Comparison of ENCODE assay signal across 18 cellular contexts in genomic region chr19:16374436-16374835, GRCh38. TPM values are rescaled to one million over a fixed set of nuclear protein-coding genes. Genes with fewer than 3 reads are reported as not detected.
DNase-seq lines count a peak whose midpoint lies in the region; FAIRE-seq and TF ChIP-seq lines count a peak whose summit lies in the region.
"Had no signal": no experiment of that assay in that cellular context is flagged by ENCODE, and none has a peak within 500 bp of the region (broad histone marks: within the 10 kb centered on the region; RNA-seq: fewer than 3 reads in every experiment).

No MANE protein-coding gene starts in this region.

- H3K4me3 ChIP-seq in H1 (ENCODE audit: extremely low read depth in 1 of 4, insufficient read depth in 2 of 4, low read depth in 3 of 4, low read length in 4 of 4) = no peak overlapping the region

- no peak overlapping the region for H3K18ac ChIP-seq in H1 (ENCODE audit: extremely low read depth, low read length)

- H3K27me3 Mint-ChIP-seq in activated naive CD4-positive, alpha-beta T cell treated with anti-CD3 and anti-CD28 coated beads for 36 hours (ENCODE audit: low read depth) = peaks cover 8% of the 10 kb centered on the region
- peaks cover 8% of the 10 kb centered on the region for H3K27me3 Mint-ChIP-seq in activated CD4-positive, alpha-beta T cell treated with anti-CD3 and anti-CD28 coated beads, Interleukin-2, amount 10 ng/mL, durations not matched to agents 24 days and 14 days
- peaks cover 12% of the 10 kb centered on the region for H3K27me3 Mint-ChIP-seq in glutamatergic neuron (ENCODE audit: unreplicated experiment)

- intact Hi-C loops in activated naive CD4-positive, alpha-beta T cell treated with anti-CD3 and anti-CD28 coated beads for 36 hours (cut with micrococcal nuclease) = loop anchor here (5.0 kb wide), 1 partner anchor 177 kb away; the partner anchor contains the start of gene AP1M1
- intact Hi-C loops in activated CD4-positive, alpha-beta T cell treated with anti-CD3 and anti-CD28 coated beads, Interleukin-2, amount 10 ng/mL, durations not matched to agents 24 days and 14 days (cut with micrococcal nuclease) = no loop called here

- no peak overlapping the region for H3K14ac ChIP-seq in H1 (ENCODE audit: insufficient read length)

- CTCF ChIA-PET in activated naive CD4-positive, alpha-beta T cell treated with anti-CD3 and anti-CD28 coated beads for 36 hours (lab: Charles Lee) = interaction anchor here (1.0 to 1.7 kb wide), 5 partner anchors 8 to 128 kb away, joined by 3 to 8 read pairs (median 3); no protein-coding TSS in a partner anchor
- CTCF ChIA-PET in H1 (lab: Charles Lee; ENCODE audit: partially characterized antibody) = interaction anchor here (1.3 to 5.1 kb wide), 3 partner anchors 8 to 44 kb away, joined by 3 to 23 read pairs (median 5); no protein-coding TSS in a partner anchor

- H3K4me1 Mint-ChIP-seq in activated naive CD4-positive, alpha-beta T cell treated with anti-CD3 and anti-CD28 coated beads for 36 hours (ENCODE audit: low read depth) = peaks cover 55% of the 10 kb centered on the region
- peaks cover 70% of the 10 kb centered on the region for H3K4me1 Mint-ChIP-seq in activated CD4-positive, alpha-beta T cell treated with anti-CD3 and anti-CD28 coated beads, Interleukin-2, amount 10 ng/mL, durations not matched to agents 24 days and 14 days
- peaks cover 17% of the 10 kb centered on the region for H3K4me1 Mint-ChIP-seq in glutamatergic neuron (ENCODE audit: low read depth, unreplicated experiment)

- no peak overlapping the region for H2BK15ac ChIP-seq in H1 (ENCODE audit: low read length)

- H3K4ac ChIP-seq in H1 (replicated peaks; ENCODE audit: insufficient read length, low read depth, low read length) = no peak overlapping the region

- H4K5ac ChIP-seq in H1 (ENCODE audit: insufficient read length, low read depth, low read length) = no peak overlapping the region

- peaks cover 21% of the 10 kb centered on the region for H3K36me3 Mint-ChIP-seq in activated naive CD4-positive, alpha-beta T cell treated with anti-CD3 and anti-CD28 coated beads for 36 hours (ENCODE audit: low read depth)
- H3K36me3 Mint-ChIP-seq in activated CD4-positive, alpha-beta T cell treated with anti-CD3 and anti-CD28 coated beads, Interleukin-2, amount 10 ng/mL, durations not matched to agents 24 days and 14 days (ENCODE audit: low read depth) = peaks cover 29% of the 10 kb centered on the region
- peaks cover 6% of the 10 kb centered on the region for H3K36me3 Mint-ChIP-seq in glutamatergic neuron (ENCODE audit: unreplicated experiment)

- H3K4me3 Mint-ChIP-seq in activated naive CD4-positive, alpha-beta T cell treated with anti-CD3 and anti-CD28 coated beads for 36 hours = peak overlapping the region; percentile 23
- H3K4me3 Mint-ChIP-seq in activated CD4-positive, alpha-beta T cell treated with anti-CD3 and anti-CD28 coated beads, Interleukin-2, amount 10 ng/mL, durations not matched to agents 24 days and 14 days = peak overlapping the region; percentile 31
- H3K4me3 Mint-ChIP-seq in glutamatergic neuron (ENCODE audit: unreplicated experiment) = no peak overlapping the region

- peaks cover 0 to 12% (median 9%) of the 10 kb centered on the region in 4 experiments; a peak in 5 of 8 replicates for H3K36me3 ChIP-seq in H1 (ENCODE audit: control insufficient read depth in 2 of 4, insufficient read depth in 4 of 4, low read length in 3 of 4)

- no peak overlapping the region for H3K56ac ChIP-seq in H1 (replicated peaks; ENCODE audit: insufficient read length, low read depth, low read length)

- H3K9me3 ChIP-seq in H1 (ENCODE audit: insufficient read depth in 2 of 2, low read depth in 1 of 2, low read length in 1 of 2) = no peaks in the 10 kb centered on the region

- FAIRE-seq in H1 (lab: Jason Lieb, UNC) = no peak
- FAIRE-seq: astrocyte, colon, frontal cortex, small intestine had no signal

- no peak overlapping the region for H3K27ac ChIP-seq in H1 (ENCODE audit: low read depth, low read length)
- H3K27ac ChIP-seq: parathyroid adenoma, VCaP had no signal

- TF ChIP-seq EP300 in H1 (IDR thresholded peaks at IDR 0.05; ENCODE audit: borderline replicate concordance in 1 of 2, low read depth in 2 of 2, low read length in 2 of 2) = no peak

- H2BK5ac ChIP-seq in H1 (ENCODE audit: low read depth, low read length) = no peak overlapping the region

- DNase-seq in activated naive CD4-positive, alpha-beta T cell treated with anti-CD3 and anti-CD28 coated beads for 36 hours = peak; percentile 38
- DNase-seq in activated naive CD4-positive, alpha-beta T cell (lab: John Stamatoyannopoulos, UW) = no peak
- peak; percentile 78 for DNase-seq in activated CD4-positive, alpha-beta T cell treated with anti-CD3 and anti-CD28 coated beads, Interleukin-2, amount 10 ng/mL, durations not matched to agents 24 days and 14 days
- no peak for DNase-seq in H1 (ENCODE audit: low read depth in 1 of 2, low spot score in 2 of 2)
- peak; percentile 54 for DNase-seq in stimulated activated CD8-positive, alpha-beta memory T cell treated with anti-CD3 and anti-CD28 coated beads, Interleukin-4, amount 100 ng/mL, for 48 hours
- DNase-seq in NCI-H2081 (lab: John Stamatoyannopoulos, UW) = no peak
- no peak for DNase-seq in SHP77 treated with DMSO at 0.1 percent for 48 hours (lab: John Stamatoyannopoulos, UW)
- DNase-seq in glutamatergic neuron = no peak
- DNase-seq: left ventricle myocardium superior, NCI-H1048, NCI-H774, small intestine, SW 1271 had no signal

- H2BK20ac ChIP-seq in H1 (ENCODE audit: low read length) = no peak overlapping the region

- no peak overlapping the region for H4K91ac ChIP-seq in H1 (replicated peaks; ENCODE audit: insufficient read length, low read length)

- no peaks in the 10 kb centered on the region for H3K27me3 ChIP-seq in H1 (replicated peaks in 1 of 4; ENCODE audit: control insufficient read depth in 3 of 4, extremely low read depth in 1 of 4, insufficient read depth in 3 of 4, low read length in 3 of 4)

- H3K9me3 Mint-ChIP-seq in activated naive CD4-positive, alpha-beta T cell treated with anti-CD3 and anti-CD28 coated beads for 36 hours = no peaks in the 10 kb centered on the region
- H3K9me3 Mint-ChIP-seq in activated CD4-positive, alpha-beta T cell treated with anti-CD3 and anti-CD28 coated beads, Interleukin-2, amount 10 ng/mL, durations not matched to agents 24 days and 14 days = no peaks in the 10 kb centered on the region
- peaks cover 5% of the 10 kb centered on the region for H3K9me3 Mint-ChIP-seq in glutamatergic neuron (ENCODE audit: unreplicated experiment)

- peaks cover 2% of the 10 kb centered on the region; the same call in 1 of the 2 replicates for H3K23me2 ChIP-seq in H1 (ENCODE audit: low read depth, low read length)

- no peak for TF ChIP-seq RAD21 in H1 (IDR thresholded peaks at IDR 0.05 in 1 of 2, conservative IDR thresholded peaks at IDR 0.05 in 1 of 2; ENCODE audit: low read depth in 2 of 2, low read length in 2 of 2)

- H2BK12ac ChIP-seq in H1 (ENCODE audit: low read depth, low read length) = no peak overlapping the region

- H4K20me1 ChIP-seq in H1 (replicated peaks in 1 of 2; ENCODE audit: control insufficient read depth in 1 of 2, insufficient read depth in 2 of 2, low read length in 2 of 2) = peaks cover 6 to 16% of the 10 kb centered on the region in 2 experiments

- TF ChIP-seq CTCF in H1 (IDR thresholded peaks at IDR 0.05; ENCODE audit: control extremely low read depth in 1 of 3, insufficient read depth in 1 of 3, low read depth in 1 of 3, low read length in 3 of 3) (no peak), glutamatergic neuron (IDR thresholded peaks at IDR 0.05; ENCODE audit: partially characterized antibody, unreplicated experiment) (no peak)

- 0 out of 2 replicates have a peak overlapping the region, but pooled peaks have one; percentile 3 for H4K8ac ChIP-seq in H1 (ENCODE audit: extremely low read depth, insufficient read depth, low read length)

- no peak overlapping the region for H3K4me2 ChIP-seq in H1 (ENCODE audit: insufficient read depth in 1 of 2, low read depth in 2 of 2, low read length in 2 of 2)

- no peak overlapping the region for H2BK120ac ChIP-seq in H1 (replicated peaks; ENCODE audit: low read depth, low read length)

- H3K9ac ChIP-seq in H1 (replicated peaks in 1 of 4; ENCODE audit: extremely low read depth in 1 of 4, low read depth in 3 of 4, low read length in 3 of 4) = no peak overlapping the region; a peak in 1 of 7 replicates
- H3K9ac ChIP-seq: parathyroid adenoma had no signal

- H3K27ac Mint-ChIP-seq in activated naive CD4-positive, alpha-beta T cell treated with anti-CD3 and anti-CD28 coated beads for 36 hours = no peak overlapping the region
- H3K27ac Mint-ChIP-seq in activated CD4-positive, alpha-beta T cell treated with anti-CD3 and anti-CD28 coated beads, Interleukin-2, amount 10 ng/mL, durations not matched to agents 24 days and 14 days = no peak overlapping the region
- H3K27ac Mint-ChIP-seq in glutamatergic neuron (ENCODE audit: unreplicated experiment) = no peak overlapping the region

- no peak overlapping the region for H2AFZ ChIP-seq in H1 (ENCODE audit: low read length)
- H2AFZ ChIP-seq: parathyroid adenoma had no signal

- TF ChIP-seq POLR2A in H1 (IDR thresholded peaks at IDR 0.05; ENCODE audit: control extremely low read depth in 1 of 2, low read depth in 2 of 2, low read length in 2 of 2) = no peak

- no peak overlapping the region for H2AK5ac ChIP-seq in H1 (ENCODE audit: low read depth, low read length)

- peaks cover 0 to 2% (median 0%) of the 10 kb centered on the region in 4 experiments; a peak in 1 of 7 replicates for H3K4me1 ChIP-seq in H1 (replicated peaks in 1 of 4; ENCODE audit: control insufficient read depth in 3 of 4, insufficient read depth in 4 of 4, low read length in 3 of 4)

- H3K23ac ChIP-seq in H1 (ENCODE audit: insufficient read length) = no peak overlapping the region

- H3K79me1 ChIP-seq in H1 (ENCODE audit: low read depth, low read length) = no peaks in the 10 kb centered on the region

- 96% methylated on average over 13 of the region's 13 CpGs; no CpG with 5 or more reads in 1 of the 2 experiments for WGBS in H1 (ENCODE audit: extremely low coverage in 1 of 2, insufficient coverage in 1 of 2, insufficient read length in 1 of 2, insufficient replicate concordance in 2 of 2, low coverage in 1 of 2, low lambda C conversion rate in 2 of 2, missing lambda C conversion rate in 1 of 2), 2 experiments

- POLR2A ChIA-PET in H1 (lab: Charles Lee; ENCODE audit: partially characterized antibody) = no interaction called here

- H3K79me2 ChIP-seq in H1 (ENCODE audit: control insufficient read depth in 1 of 2, insufficient read depth in 2 of 2, low read length in 2 of 2) = no peaks in the 10 kb centered on the region

RNA-seq across cellular contexts. Expression of gene KLF2, which starts 49.8 kb away (rescaled TPM):
- total RNA-seq in activated naive CD4-positive, alpha-beta T cell treated with anti-CD3 and anti-CD28 coated beads for 36 hours = under 1 TPM; 0.22 to 0.69 TPM
- 2.2 and 3.7 TPM in 2 replicates for total RNA-seq in activated CD4-positive, alpha-beta T cell treated with anti-CD3 and anti-CD28 coated beads, Interleukin-2, amount 10 ng/mL, durations not matched to agents 24 days and 14 days
- total RNA-seq in H1 (2021; fragmentation: NEBNext Ultra II Directional; extraction: Animal tissue kit (Norgen Biotek cat#: 25700)) = 0.19 and 0.52 TPM in 2 replicates
- polyA plus RNA-seq in H1 (2011; rRNA removed) = 0.11 and 0.33 TPM in 2 replicates
- not detected for polyA plus RNA-seq in H1 (2011; cell fraction: cytosol; rRNA removed)
- 0.27 TPM for polyA plus RNA-seq in H1 (2011; cell fraction: nucleus; rRNA removed)
- polyA plus RNA-seq in H1 (2012, experiment 1 of 2) = 0.17 to 0.43 TPM (median 0.22 TPM) in 3 of 4 replicates, not detected in the other
- polyA plus RNA-seq in H1 (2012, experiment 2 of 2) = 0.35 TPM
- polyA plus RNA-seq in H1 (2013, experiment 1 of 2) = 0.32 TPM
- 0.31 TPM for polyA plus RNA-seq in H1 (2013, experiment 2 of 2)
- not detected in 2 replicates for polyA minus RNA-seq in H1 (2011; rRNA and poly(A)+ RNA removed)
- not detected for polyA minus RNA-seq in H1 (2011; cell fraction: cytosol; rRNA and poly(A)+ RNA removed)
- 0.50 TPM for polyA minus RNA-seq in H1 (2011; cell fraction: nucleus; rRNA and poly(A)+ RNA removed)
- total RNA-seq in glutamatergic neuron (ENCODE audit: unreplicated experiment) = not detected

Comparison
In these comparisons a context has a peak if more than half of its experiments do, and no peak if none do; other contexts are left out.
1. DNase-seq: peak in activated naive CD4-positive, alpha-beta T cell treated with anti-CD3 and anti-CD28 coated beads for 36 hours (single experiment), activated CD4-positive, alpha-beta T cell treated with anti-CD3 and anti-CD28 coated beads, Interleukin-2, amount 10 ng/mL, durations not matched to agents 24 days and 14 days (single experiment) and stimulated activated CD8-positive, alpha-beta memory T cell treated with anti-CD3 and anti-CD28 coated beads, Interleukin-4, amount 100 ng/mL, for 48 hours (single experiment); none in activated naive CD4-positive, alpha-beta T cell (0 of 4), H1 (0 of 2), NCI-H2081 (0 of 2), SHP77 treated with DMSO at 0.1 percent for 48 hours (single experiment) and glutamatergic neuron (single experiment).